Comparison of ENCODE assay signal across 1 cellular context in the genomic region with DNA sequence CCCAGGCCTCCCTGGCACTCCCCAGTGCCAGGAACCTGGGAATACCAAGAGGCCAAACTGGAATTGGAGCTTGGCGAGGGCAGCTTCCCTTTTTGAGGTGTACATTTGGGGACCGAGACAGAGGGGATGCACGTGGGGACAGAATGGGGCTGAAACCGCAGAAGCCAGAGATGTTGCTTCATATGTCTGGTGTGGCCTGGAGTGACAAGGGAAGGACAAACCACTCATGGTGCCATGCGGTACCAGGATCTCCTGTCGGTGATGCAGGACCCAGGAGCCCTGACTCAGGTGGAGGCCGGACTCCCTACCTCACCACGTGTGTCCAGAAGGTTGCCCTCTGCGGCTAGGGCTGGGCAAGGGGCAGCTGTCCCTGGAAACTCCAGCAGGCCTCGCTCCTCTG.
TF ChIP-seq lines count a peak whose summit lies in the region.

No MANE protein-coding gene starts in this region.

TF ChIP-seq in HEK293T, 16 proteins besides CTCF, POLR2A, EP300 and RAD21:
- TF ChIP-seq ZNF384 (IDR thresholded peaks at IDR 0.05) (no peak), SUZ12 (IDR thresholded peaks at IDR 0.05) (no peak), TARDBP (IDR thresholded peaks at IDR 0.05) (no peak), LEF1 (IDR thresholded peaks at IDR 0.05; ENCODE audit: borderline replicate concordance) (no peak), L3MBTL2 (conservative IDR thresholded peaks at IDR 0.05) (no peak), ARNT (IDR thresholded peaks at IDR 0.05) (no peak), FOXA1 (IDR thresholded peaks at IDR 0.05) (no peak), NFRKB (IDR thresholded peaks at IDR 0.05) (no peak), ELF4 (IDR thresholded peaks at IDR 0.05) (no peak)
- TF ChIP-seq, protein P1, sequence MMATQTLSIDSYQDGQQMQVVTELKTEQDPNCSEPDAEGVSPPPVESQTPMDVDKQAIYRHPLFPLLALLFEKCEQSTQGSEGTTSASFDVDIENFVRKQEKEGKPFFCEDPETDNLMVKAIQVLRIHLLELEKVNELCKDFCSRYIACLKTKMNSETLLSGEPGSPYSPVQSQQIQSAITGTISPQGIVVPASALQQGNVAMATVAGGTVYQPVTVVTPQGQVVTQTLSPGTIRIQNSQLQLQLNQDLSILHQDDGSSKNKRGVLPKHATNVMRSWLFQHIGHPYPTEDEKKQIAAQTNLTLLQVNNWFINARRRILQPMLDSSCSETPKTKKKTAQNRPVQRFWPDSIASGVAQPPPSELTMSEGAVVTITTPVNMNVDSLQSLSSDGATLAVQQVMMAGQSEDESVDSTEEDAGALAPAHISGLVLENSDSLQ (IDR thresholded peaks at IDR 0.05) = no peak
